ENCODE assay signal across 22 cellular contexts in the genomic region with DNA sequence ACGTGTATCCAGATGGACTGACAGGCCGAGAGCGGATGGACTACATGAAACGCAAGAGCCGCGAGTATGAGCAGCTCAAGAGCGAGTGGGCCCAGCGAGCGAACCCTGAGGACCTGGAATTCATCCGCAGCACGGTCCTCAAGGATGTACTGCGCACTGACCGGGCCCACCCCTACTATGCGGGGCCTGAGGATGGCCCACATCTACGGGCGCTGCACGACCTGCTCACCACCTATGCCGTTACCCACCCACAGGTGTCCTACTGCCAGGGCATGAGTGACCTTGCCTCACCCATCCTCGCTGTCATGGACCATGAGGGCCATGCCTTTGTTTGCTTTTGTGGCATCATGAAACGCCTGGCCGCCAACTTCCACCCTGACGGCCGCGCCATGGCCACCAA. TPM values are rescaled to one million over a fixed set of nuclear protein-coding genes. Genes with fewer than 3 reads are reported as not detected.
DNase-seq lines count a peak whose midpoint lies in the region; ATAC-seq and TF ChIP-seq lines count a peak whose summit lies in the region.
"Had no signal": no experiment of that assay in that cellular context is flagged by ENCODE, and none has a peak within 500 bp of the region (broad histone marks: within the 10 kb centered on the region; RNA-seq: fewer than 3 reads in every experiment).

No MANE protein-coding gene starts in this region.

- CTCF ChIA-PET in activated CD4-positive, alpha-beta T cell treated with anti-CD3 and anti-CD28 coated beads for 36 hours (lab: Charles Lee): no interaction called here

- H2AFZ ChIP-seq in Karpas-422 (ENCODE audit: low read length): no peak overlapping the region

- no peak overlapping the region for H3K4me3 ChIP-seq in Karpas-422 (ENCODE audit: low read length)
- H3K4me3 ChIP-seq: A549; BLaER1 treated with 17β-estradiol and CSF1 and Interleukin-3, amounts not matched to agents 10 nM and 100 nM; GM12878 had no signal

- H4K20me1 ChIP-seq in Karpas-422 (ENCODE audit: insufficient read depth, low read depth, low read length): no peaks in the 10 kb centered on the region

- H3K4me3 Mint-ChIP-seq in activated CD4-positive, alpha-beta T cell treated with anti-CD3 and anti-CD28 coated beads for 36 hours: no peak overlapping the region
- H3K4me3 Mint-ChIP-seq in chondrocyte (ENCODE audit: unreplicated experiment): no peak overlapping the region
- H3K4me3 Mint-ChIP-seq: B cell; CD4-positive, alpha-beta T cell; CD8-positive, alpha-beta T cell had no signal

- ATAC-seq in activated CD4-positive, alpha-beta T cell treated with anti-CD3 and anti-CD28 coated beads for 36 hours: no peak
- no peak for ATAC-seq in activated CD4-positive, CD25-positive, alpha-beta regulatory T cell treated with anti-CD3 and anti-CD28 coated beads, Interleukin-2, amount 50 U/mL, for 24 hours
- ATAC-seq: A549; CD8-positive, alpha-beta T cell; GM12878 had no signal

- H3K79me2 ChIP-seq in Karpas-422 (ENCODE audit: low read length): no peaks in the 10 kb centered on the region

- no peaks in the 10 kb centered on the region for H3K27me3 ChIP-seq in Karpas-422 (ENCODE audit: low read length)

- H3K27me3 Mint-ChIP-seq in activated CD4-positive, alpha-beta T cell treated with anti-CD3 and anti-CD28 coated beads for 36 hours: no peaks in the 10 kb centered on the region
- no peaks in the 10 kb centered on the region for H3K27me3 Mint-ChIP-seq in chondrocyte (ENCODE audit: low read depth)
- H3K27me3 Mint-ChIP-seq: B cell; CD4-positive, alpha-beta T cell had no signal

- POLR2A ChIA-PET in activated CD4-positive, alpha-beta T cell treated with anti-CD3 and anti-CD28 coated beads for 36 hours (lab: Charles Lee): interaction anchor here (0.6 kb wide), 1 partner anchor 14 kb away, joined by 3 read pairs; no protein-coding TSS in a partner anchor

- intact Hi-C loops in activated CD4-positive, alpha-beta T cell treated with anti-CD3 and anti-CD28 coated beads for 36 hours (cut with DNase I, micrococcal nuclease): no loop called here

- H3K27ac ChIP-seq in Karpas-422 (ENCODE audit: low read length): no peak overlapping the region
- H3K27ac ChIP-seq: 22Rv1; A549; BLaER1 treated with 17β-estradiol and CSF1 and Interleukin-3, amounts not matched to agents 10 nM and 100 nM; C4-2B had no signal

- no peak for DNase-seq in activated CD4-positive, alpha-beta T cell treated with anti-CD3 and anti-CD28 coated beads for 36 hours
- DNase-seq in activated CD4-positive, alpha-beta T cell treated with anti-CD3 and anti-CD28 coated beads for 48 hours: no peak
- DNase-seq in chondrocyte (ENCODE audit: low spot score) (peak; percentile 69), Karpas-422 (no peak)
- DNase-seq: AML-193; CD4-positive, alpha-beta T cell; CD8-positive, alpha-beta T cell; COR-L47; DMS 273 treated with DMSO at 0.1 percent for 48 hours; DMS153; DMS53; DMS79; DND-41; EL; GDM1 had no signal

- no peak for TF ChIP-seq CTCF in chondrocyte (IDR thresholded peaks at IDR 0.05)

- H3K9me2 ChIP-seq in Karpas-422 (replicated peaks; ENCODE audit: insufficient read depth, low read length): no peaks in the 10 kb centered on the region

- H3K9me3 ChIP-seq in Karpas-422 (ENCODE audit: low read length): no peaks in the 10 kb centered on the region
- H3K9me3 ChIP-seq: A549; BLaER1 treated with 17β-estradiol and CSF1 and Interleukin-3, amounts not matched to agents 10 nM and 100 nM had no signal

- no peaks in the 10 kb centered on the region for H3K36me3 ChIP-seq in Karpas-422 (ENCODE audit: insufficient read depth, low read length)

- H3K9me3 Mint-ChIP-seq in activated CD4-positive, alpha-beta T cell treated with anti-CD3 and anti-CD28 coated beads for 36 hours (ENCODE audit: low read depth): no peaks in the 10 kb centered on the region
- peaks cover 12% of the 10 kb centered on the region for H3K9me3 Mint-ChIP-seq in chondrocyte (ENCODE audit: low read depth)
- H3K9me3 Mint-ChIP-seq: CD4-positive, alpha-beta T cell; CD8-positive, alpha-beta T cell had no signal

- peaks cover 31% of the 10 kb centered on the region for H3K36me3 Mint-ChIP-seq in activated CD4-positive, alpha-beta T cell treated with anti-CD3 and anti-CD28 coated beads for 36 hours (ENCODE audit: low read depth)
- peaks cover 22% of the 10 kb centered on the region for H3K36me3 Mint-ChIP-seq in chondrocyte (ENCODE audit: low read depth)

- no peak overlapping the region for H3K9ac ChIP-seq in Karpas-422 (ENCODE audit: low read length)
- H3K9ac ChIP-seq: BLaER1 treated with 17β-estradiol and CSF1 and Interleukin-3, amounts not matched to agents 10 nM and 100 nM had no signal

- no peak overlapping the region for H3K4me2 ChIP-seq in Karpas-422 (ENCODE audit: low read depth, low read length, poor library complexity, severe bottlenecking)
- H3K4me2 ChIP-seq: A549; BLaER1 treated with 17β-estradiol and CSF1 and Interleukin-3, amounts not matched to agents 10 nM and 100 nM had no signal

- H3K4me1 ChIP-seq in Karpas-422 (ENCODE audit: low read length): no peaks in the 10 kb centered on the region
- H3K4me1 ChIP-seq: A549; BLaER1 treated with 17β-estradiol and CSF1 and Interleukin-3, amounts not matched to agents 10 nM and 100 nM had no signal

- H3K27ac Mint-ChIP-seq in activated CD4-positive, alpha-beta T cell treated with anti-CD3 and anti-CD28 coated beads for 36 hours: peak overlapping the region; percentile 37
- no peak overlapping the region for H3K27ac Mint-ChIP-seq in chondrocyte (ENCODE audit: unreplicated experiment)
- H3K27ac Mint-ChIP-seq: B cell; CD4-positive, alpha-beta T cell; CD8-positive, alpha-beta T cell had no signal

- peaks cover 3% of the 10 kb centered on the region for H3K4me1 Mint-ChIP-seq in activated CD4-positive, alpha-beta T cell treated with anti-CD3 and anti-CD28 coated beads for 36 hours
- peaks cover 3% of the 10 kb centered on the region for H3K4me1 Mint-ChIP-seq in chondrocyte (ENCODE audit: low read depth)
- H3K4me1 Mint-ChIP-seq: B cell had no signal

RNA-seq across cellular contexts. Expression of gene RBM3, which starts 14.6 kb away (rescaled TPM):
- 100 to 1,000 TPM; 164 to 202 TPM for total RNA-seq in activated CD4-positive, alpha-beta T cell treated with anti-CD3 and anti-CD28 coated beads for 36 hours
- total RNA-seq in chondrocyte: 224 to 303 TPM (median 283 TPM) in 3 replicates
- 176 and 183 TPM in 2 replicates for total RNA-seq in Karpas-422 (2014; rRNA removed; shearing (Covaris generic); ENCODE audit: low replicate concordance)

RNA-seq across cellular contexts. Expression of gene TBC1D25, which starts 20.1 kb away (rescaled TPM):
- 10 to 100 TPM; 13.2 to 15.2 TPM for total RNA-seq in activated CD4-positive, alpha-beta T cell treated with anti-CD3 and anti-CD28 coated beads for 36 hours
- 15.7 to 18.9 TPM (median 18.8 TPM) in 3 replicates for total RNA-seq in chondrocyte
- total RNA-seq in Karpas-422 (2014; rRNA removed; shearing (Covaris generic); ENCODE audit: low replicate concordance): 3.1 and 14.4 TPM in 2 replicates

RNA-seq across cellular contexts. Expression of gene WDR13, which starts 37.7 kb away (rescaled TPM):
- 10 to 100 TPM; 27.2 to 39.4 TPM for total RNA-seq in activated CD4-positive, alpha-beta T cell treated with anti-CD3 and anti-CD28 coated beads for 36 hours
- total RNA-seq in chondrocyte: 87.7 to 92.9 TPM (median 92.3 TPM) in 3 replicates
- 35.5 and 53.4 TPM in 2 replicates for total RNA-seq in Karpas-422 (2014; rRNA removed; shearing (Covaris generic); ENCODE audit: low replicate concordance)

RNA-seq across cellular contexts. Expression of gene EBP, which starts 38.0 kb away (rescaled TPM):
- total RNA-seq in activated CD4-positive, alpha-beta T cell treated with anti-CD3 and anti-CD28 coated beads for 36 hours: 100 to 1,000 TPM; 137 to 140 TPM
- total RNA-seq in chondrocyte: 35.2 to 44.4 TPM (median 39.1 TPM) in 3 replicates
- total RNA-seq in Karpas-422 (2014; rRNA removed; shearing (Covaris generic); ENCODE audit: low replicate concordance): 50.2 and 90.6 TPM in 2 replicates

RNA-seq across cellular contexts. Expression of gene PORCN, which starts 50.8 kb away (rescaled TPM):
- total RNA-seq in activated CD4-positive, alpha-beta T cell treated with anti-CD3 and anti-CD28 coated beads for 36 hours: 1 to 10 TPM; 6.9 to 9.0 TPM
- total RNA-seq in chondrocyte: 10.8 to 23.1 TPM (median 12.5 TPM) in 3 replicates
- 0.29 TPM in 1 of 2 replicates, not detected in the other for total RNA-seq in Karpas-422 (2014; rRNA removed; shearing (Covaris generic); ENCODE audit: low replicate concordance)
